In genomic region chr9:129140397-129141065, GRCh38 we compare ENCODE assay signal across 8 cellular contexts. TPM values are rescaled to one million over a fixed set of nuclear protein-coding genes. Genes with fewer than 3 reads are reported as not detected.
DNase-seq lines count a peak whose midpoint lies in the region; ATAC-seq and TF ChIP-seq lines count a peak whose summit lies in the region.

No MANE protein-coding gene starts in this region.

- peak overlapping the region; percentile 99 to 100 for H3K18ac ChIP-seq in mesenchymal stem cell (ENCODE audit: low read depth in 1 of 2, low read length in 2 of 2)

- peak overlapping the region; percentile 43 to 97 for H3K14ac ChIP-seq in mesenchymal stem cell (ENCODE audit: low read length in 2 of 2)

- peak overlapping the region; percentile 99 for H4K91ac ChIP-seq in mesenchymal stem cell (ENCODE audit: low read length)

- peak overlapping the region; percentile 100 for H2AK5ac ChIP-seq in mesenchymal stem cell (ENCODE audit: low read length, severe bottlenecking)

- H3K9me3 ChIP-seq in T-helper 17 cell (ENCODE audit: control insufficient read depth, low read length, poor library complexity, severe bottlenecking), result no peaks in the 10 kb centered on the region
- no peaks in the 10 kb centered on the region for H3K9me3 ChIP-seq in ectodermal cell (ENCODE audit: control insufficient read depth, low read length)
- H3K9me3 ChIP-seq in mesenchymal stem cell (ENCODE audit: control insufficient read depth, low read length), result no peaks in the 10 kb centered on the region
- H3K9me3 ChIP-seq in thyroid gland, result no peaks in the 10 kb centered on the region

- H2BK12ac ChIP-seq in mesenchymal stem cell (ENCODE audit: low read length in 2 of 2), result peak overlapping the region; percentile 99

- H3K23ac ChIP-seq in mesenchymal stem cell (ENCODE audit: low read length in 2 of 2), result peak overlapping the region in 1 of 2 experiments; percentile 100

- H3K4me1 Mint-ChIP-seq in T-helper 17 cell, result peaks cover 18% of the 10 kb centered on the region

- WGBS in ectodermal cell, 2 experiments, result 8 to 11% methylated on average over 8 of the region's 8 CpGs
- 8% methylated on average over 8 of the region's 8 CpGs for WGBS in mesenchymal stem cell
- WGBS in thyroid gland, 2 donors, result 8 to 22% methylated on average over 5 of the region's 8 CpGs

- H3K4me3 ChIP-seq in ectodermal cell (ENCODE audit: insufficient read depth, low read depth, low read length), result peak overlapping the region; percentile 46
- H3K4me3 ChIP-seq in mesenchymal stem cell (ENCODE audit: insufficient read depth in 1 of 2, low read depth in 1 of 2, low read length in 2 of 2), result peak overlapping the region; percentile 34 to 44
- H3K4me3 ChIP-seq in thyroid gland (replicated peaks in 1 of 3), result peak overlapping the region; percentile 2 to 36 (median 28)

- peak overlapping the region; percentile 94 for H3K9ac ChIP-seq in mesenchymal stem cell (ENCODE audit: low read length)

- H2AFZ ChIP-seq in mesenchymal stem cell (ENCODE audit: low read depth, low read length), result no peak overlapping the region

- H3K27me3 Mint-ChIP-seq in T-helper 17 cell, result no peaks in the 10 kb centered on the region

- H3K4me1 ChIP-seq in ectodermal cell (ENCODE audit: control insufficient read depth, insufficient read depth, low read length) (peaks cover 52% of the 10 kb centered on the region), mesenchymal stem cell (ENCODE audit: control insufficient read depth, insufficient read depth, low read depth, low read length) (peaks cover 55% of the 10 kb centered on the region), thyroid gland (peaks cover 54 to 84% of the 10 kb centered on the region in 2 donors)

- H2BK15ac ChIP-seq in mesenchymal stem cell (ENCODE audit: low read depth, poor library complexity, severe bottlenecking), result peak overlapping the region; percentile 98

- ATAC-seq in GM19438 (IDR thresholded peaks at IDR 0.05; ENCODE audit: low read depth, unreplicated experiment) (peak; percentile 10), T-helper 17 cell (peak; percentile 9)

- H2BK5ac ChIP-seq in mesenchymal stem cell (ENCODE audit: low read depth, low read length, poor library complexity, severe bottlenecking), result peak overlapping the region; percentile 100

- peak overlapping the region; percentile 97 for H3K27ac Mint-ChIP-seq in T-helper 17 cell

- peak overlapping the region; percentile 99 to 100 for H3K4ac ChIP-seq in mesenchymal stem cell (ENCODE audit: low read depth in 1 of 2, low read length in 2 of 2)

- peak overlapping the region; percentile 98 for H3K4me3 Mint-ChIP-seq in T-helper 17 cell

- peak; percentile 31 for DNase-seq in COLO668 (lab: John Stamatoyannopoulos, UW; ENCODE audit: unreplicated experiment)
- peak; percentile 52 for DNase-seq in HPDE6-E6E7 (ENCODE audit: extremely low spot score)
- no peak for DNase-seq in T-helper 17 cell
- peak; percentile 58 for DNase-seq in mesenchymal stem cell
- DNase-seq in thyroid gland, result peak; percentile 57 to 60
- DNase-seq in central memory CD4-positive, alpha-beta T cell, result no peak

- H3K27ac ChIP-seq in ectodermal cell (ENCODE audit: insufficient read depth, low read depth, low read length, poor library complexity, severe bottlenecking) (peak overlapping the region; percentile 99), mesenchymal stem cell (ENCODE audit: low read length, poor library complexity, severe bottlenecking) (peak overlapping the region; percentile 99), thyroid gland (peak overlapping the region; percentile 98 to 100 (median 100))

- H4K8ac ChIP-seq in mesenchymal stem cell (ENCODE audit: low read length), result peak overlapping the region; percentile 98

- no peak for TF ChIP-seq POLR2A in thyroid gland (IDR thresholded peaks at IDR 0.05)

- intact Hi-C loops in thyroid gland (cut with DNase I), result loop anchor here (5.0 kb wide), 1 partner anchor 37 kb away; the partner anchor contains the start of gene IER5L

- peak overlapping the region; percentile 99 for H2BK120ac ChIP-seq in mesenchymal stem cell (ENCODE audit: low read depth, low read length)

- H3K4me2 ChIP-seq in mesenchymal stem cell (ENCODE audit: low read length, poor library complexity, severe bottlenecking), result peak overlapping the region; percentile 67

- no peaks in the 10 kb centered on the region for H3K36me3 Mint-ChIP-seq in T-helper 17 cell (ENCODE audit: low read depth)

- TF ChIP-seq CTCF in thyroid gland (IDR thresholded peaks at IDR 0.05), result no peak

- H3K36me3 ChIP-seq in ectodermal cell (ENCODE audit: control insufficient read depth, insufficient read depth, low read length) (peaks cover 19% of the 10 kb centered on the region), mesenchymal stem cell (ENCODE audit: control insufficient read depth in 1 of 2, insufficient read depth in 2 of 2, low read depth in 1 of 2, low read length in 2 of 2) (peaks cover 37 to 49% of the 10 kb centered on the region in 2 experiments), thyroid gland (peaks cover 19 to 20% of the 10 kb centered on the region in 2 donors)

- H3K79me1 ChIP-seq in mesenchymal stem cell (replicated peaks; ENCODE audit: low read length, poor library complexity, severe bottlenecking), result peaks cover 2% of the 10 kb centered on the region

- no peaks in the 10 kb centered on the region for H3K27me3 ChIP-seq in ectodermal cell (ENCODE audit: control insufficient read depth, insufficient read depth, low read length, poor library complexity, severe bottlenecking)
- no peaks in the 10 kb centered on the region for H3K27me3 ChIP-seq in mesenchymal stem cell (ENCODE audit: control insufficient read depth in 1 of 2, insufficient read depth in 1 of 2, low read length in 2 of 2)
- H3K27me3 ChIP-seq in thyroid gland, result no peaks in the 10 kb centered on the region

RNA-seq across cellular contexts. Expression of gene PTPA, which starts 29.3 kb away (rescaled TPM):
- 10 to 100 TPM; 49.8 to 50.0 TPM for total RNA-seq in T-helper 17 cell
- 169 TPM for polyA plus RNA-seq in ectodermal cell (2013, experiment 1 of 4)
- 180 TPM for polyA plus RNA-seq in ectodermal cell (2013, experiment 2 of 4)
- 125 TPM for polyA plus RNA-seq in ectodermal cell (2013, experiment 3 of 4)
- 143 TPM for polyA plus RNA-seq in ectodermal cell (2013, experiment 4 of 4)
- 106 TPM for polyA plus RNA-seq in mesenchymal stem cell (2013, experiment 1 of 2)
- 99.4 TPM for polyA plus RNA-seq in mesenchymal stem cell (2013, experiment 2 of 2)
- total RNA-seq in thyroid gland, result 100 to 1,000 TPM in 2 of 4 donors, 10 to 100 TPM in 2; 45.0 to 117 (median 89.5) TPM

RNA-seq across cellular contexts. Expression of gene CRAT, which starts 29.9 kb away (rescaled TPM):
- total RNA-seq in T-helper 17 cell, result 10 to 100 TPM; 12.9 to 23.3 TPM
- 17.3 TPM for polyA plus RNA-seq in ectodermal cell (2013, experiment 1 of 4)
- polyA plus RNA-seq in ectodermal cell (2013, experiment 2 of 4), result 14.2 TPM
- 17.3 TPM for polyA plus RNA-seq in ectodermal cell (2013, experiment 3 of 4)
- polyA plus RNA-seq in ectodermal cell (2013, experiment 4 of 4), result 17.7 TPM
- polyA plus RNA-seq in mesenchymal stem cell (2013, experiment 1 of 2), result 22.6 TPM
- 22.5 TPM for polyA plus RNA-seq in mesenchymal stem cell (2013, experiment 2 of 2)
- total RNA-seq in thyroid gland, result 10 to 100 TPM; 44.0 to 59.0 (median 54.1) TPM

RNA-seq across cellular contexts. Expression of gene IER5L, which starts 37.5 kb away (rescaled TPM):
- total RNA-seq in T-helper 17 cell (1 to 10 TPM; 2.4 to 3.1 TPM), thyroid gland (10 to 100 TPM in 3 of 4 donors, 1 to 10 TPM in 1; 7.8 to 20.2 (median 12.6) TPM)
- polyA plus RNA-seq in ectodermal cell (2013, experiment 1 of 4), result 20.7 TPM
- 13.6 TPM for polyA plus RNA-seq in ectodermal cell (2013, experiment 2 of 4)
- polyA plus RNA-seq in ectodermal cell (2013, experiment 3 of 4), result 25.1 TPM
- 22.6 TPM for polyA plus RNA-seq in ectodermal cell (2013, experiment 4 of 4)
- 26.8 TPM for polyA plus RNA-seq in mesenchymal stem cell (2013, experiment 1 of 2)
- polyA plus RNA-seq in mesenchymal stem cell (2013, experiment 2 of 2), result 26.3 TPM

RNA-seq across cellular contexts. Expression of gene DOLPP1, which starts 59.6 kb away (rescaled TPM):
- total RNA-seq in T-helper 17 cell (1 to 10 TPM; 5.3 to 8.0 TPM), thyroid gland (10 to 100 TPM in 1 of 4 donors, 1 to 10 TPM in 3; 6.0 to 10.9 (median 8.3) TPM)
- polyA plus RNA-seq in ectodermal cell (2013, experiment 1 of 4), result 45.3 TPM
- 41.0 TPM for polyA plus RNA-seq in ectodermal cell (2013, experiment 2 of 4)
- 24.9 TPM for polyA plus RNA-seq in ectodermal cell (2013, experiment 3 of 4)
- 30.0 TPM for polyA plus RNA-seq in ectodermal cell (2013, experiment 4 of 4)
- 14.0 TPM for polyA plus RNA-seq in mesenchymal stem cell (2013, experiment 1 of 2)
- polyA plus RNA-seq in mesenchymal stem cell (2013, experiment 2 of 2), result 13.7 TPM

Comparison
In these comparisons a context has a peak if more than half of its experiments do, and no peak if none do; other contexts are left out.
1. DNase-seq: peak in COLO668 (single experiment), HPDE6-E6E7 (single experiment), mesenchymal stem cell (single experiment) and thyroid gland (2 of 2); none in T-helper 17 cell (0 of 3) and central memory CD4-positive, alpha-beta T cell (single experiment).
2. Peak in every context shown above with its lines, with median percentiles within 50 percentile points of each other: H3K27ac ChIP-seq and H3K4me3 ChIP-seq.